In genomic region chr4:140141196-140141845, GRCh38 we compare ENCODE assay signal across 14 cellular contexts. TPM values are rescaled to one million over a fixed set of nuclear protein-coding genes. Genes with fewer than 3 reads are reported as not detected.
DNase-seq lines count a peak whose midpoint lies in the region; ATAC-seq and TF ChIP-seq lines count a peak whose summit lies in the region.
"Had no signal": no experiment of that assay in that cellular context is flagged by ENCODE, and none has a peak within 500 bp of the region (broad histone marks: within the 10 kb centered on the region; RNA-seq: fewer than 3 reads in every experiment).

No MANE protein-coding gene starts in this region.

- intact Hi-C loops in colonic mucosa (cut with DNase I): no loop called here
- intact Hi-C loops in CD4-positive, alpha-beta memory T cell (cut with micrococcal nuclease): no loop called here

- H3K4me1 Mint-ChIP-seq in nephron progenitor cell: peaks cover 85% of the 10 kb centered on the region
- peaks cover 0 to 2% (median 0%) of the 10 kb centered on the region in 4 donors for H3K4me1 Mint-ChIP-seq in CD4-positive, alpha-beta memory T cell
- peaks cover 16% of the 10 kb centered on the region for H3K4me1 Mint-ChIP-seq in activated CD8-positive, alpha-beta memory T cell treated with anti-CD3 and anti-CD28 coated beads, Interleukin-2, amount 10 ng/mL, durations not matched to agents 7 days and 5 days
- H3K4me1 Mint-ChIP-seq: memory B cell had no signal

- CTCF ChIA-PET in CD4-positive, alpha-beta memory T cell (lab: Charles Lee; ENCODE audit: partially characterized antibody): no interaction called here
- CTCF ChIA-PET in activated CD8-positive, alpha-beta memory T cell treated with anti-CD3 and anti-CD28 coated beads, Interleukin-2, amount 10 ng/mL, durations not matched to agents 7 days and 5 days (lab: Charles Lee): interaction anchor here (1.8 kb wide), 1 partner anchor 9 kb away, joined by 4 read pairs; no protein-coding TSS in a partner anchor

- no peaks in the 10 kb centered on the region for H3K36me3 ChIP-seq in colonic mucosa
- H3K36me3 ChIP-seq in CD4-positive, alpha-beta memory T cell (ENCODE audit: insufficient read depth, low read length): no peaks in the 10 kb centered on the region
- H3K36me3 ChIP-seq: vagina had no signal

- no peak for ATAC-seq in activated CD8-positive, alpha-beta memory T cell treated with anti-CD3 and anti-CD28 coated beads, Interleukin-2, amount 10 ng/mL, durations not matched to agents 7 days and 5 days
- no peak for ATAC-seq in GM21825 (IDR thresholded peaks at IDR 0.05; ENCODE audit: unreplicated experiment)
- ATAC-seq: activated CD8-positive, alpha-beta T cell treated with anti-CD3 and anti-CD28 coated beads for 36 hours; HCT116; sciatic nerve had no signal

- no peaks in the 10 kb centered on the region for H3K9me3 ChIP-seq in colonic mucosa
- no peaks in the 10 kb centered on the region for H3K9me3 ChIP-seq in CD4-positive, alpha-beta memory T cell (ENCODE audit: control insufficient read depth in 1 of 2, low read length in 2 of 2)
- H3K9me3 ChIP-seq: vagina had no signal

- H3K27me3 ChIP-seq in colonic mucosa: no peaks in the 10 kb centered on the region
- H3K27me3 ChIP-seq in CD4-positive, alpha-beta memory T cell (ENCODE audit: insufficient read depth, low read length): no peaks in the 10 kb centered on the region
- H3K27me3 ChIP-seq: vagina had no signal

- DNase-seq in COLO668 (lab: John Stamatoyannopoulos, UW; ENCODE audit: unreplicated experiment): peak; percentile 20
- peak; percentile 26 for DNase-seq in NCI-H146 treated with DMSO at 0.1 percent for 48 hours (lab: John Stamatoyannopoulos, UW; ENCODE audit: unreplicated experiment)
- DNase-seq in colonic mucosa: no peak
- no peak for DNase-seq in nephron progenitor cell
- DNase-seq in CD4-positive, alpha-beta memory T cell: no peak
- no peak for DNase-seq in activated CD8-positive, alpha-beta memory T cell treated with anti-CD3 and anti-CD28 coated beads, Interleukin-2, amount 10 ng/mL, durations not matched to agents 7 days and 5 days
- no peak for DNase-seq in NCI-H446 treated with DMSO at 0.1 percent for 48 hours (lab: John Stamatoyannopoulos, UW)
- DNase-seq: activated CD8-positive, alpha-beta T cell treated with anti-CD3 and anti-CD28 coated beads for 36 hours; NCI-H524 had no signal

- H3K9me3 Mint-ChIP-seq in nephron progenitor cell: peaks cover 5% of the 10 kb centered on the region
- peaks cover 0 to 2% (median 0%) of the 10 kb centered on the region in 8 donors for H3K9me3 Mint-ChIP-seq in CD4-positive, alpha-beta memory T cell
- no peaks in the 10 kb centered on the region for H3K9me3 Mint-ChIP-seq in activated CD8-positive, alpha-beta memory T cell treated with anti-CD3 and anti-CD28 coated beads, Interleukin-2, amount 10 ng/mL, durations not matched to agents 7 days and 5 days (ENCODE audit: low read depth)
- H3K9me3 Mint-ChIP-seq: activated CD8-positive, alpha-beta T cell treated with anti-CD3 and anti-CD28 coated beads for 36 hours; memory B cell had no signal

- peak overlapping the region in 1 of 2 donors; percentile 30 for H3K9ac ChIP-seq in colonic mucosa (ENCODE audit: low read depth in 2 of 2, low read length in 2 of 2)

- peaks cover 16% of the 10 kb centered on the region for H3K36me3 Mint-ChIP-seq in nephron progenitor cell (ENCODE audit: low read depth)
- no peaks in the 10 kb centered on the region for H3K36me3 Mint-ChIP-seq in CD4-positive, alpha-beta memory T cell
- no peaks in the 10 kb centered on the region for H3K36me3 Mint-ChIP-seq in activated CD8-positive, alpha-beta memory T cell treated with anti-CD3 and anti-CD28 coated beads, Interleukin-2, amount 10 ng/mL, durations not matched to agents 7 days and 5 days
- H3K36me3 Mint-ChIP-seq: memory B cell had no signal

- peaks cover 5% of the 10 kb centered on the region for H3K4me1 ChIP-seq in colonic mucosa
- no peaks in the 10 kb centered on the region for H3K4me1 ChIP-seq in CD4-positive, alpha-beta memory T cell (ENCODE audit: insufficient read depth, low read length)

- H3K27ac Mint-ChIP-seq in nephron progenitor cell: peak overlapping the region; percentile 52
- H3K27ac Mint-ChIP-seq in CD4-positive, alpha-beta memory T cell: no peak overlapping the region
- H3K27ac Mint-ChIP-seq in activated CD8-positive, alpha-beta memory T cell treated with anti-CD3 and anti-CD28 coated beads, Interleukin-2, amount 10 ng/mL, durations not matched to agents 7 days and 5 days: no peak overlapping the region
- H3K27ac Mint-ChIP-seq: activated CD8-positive, alpha-beta T cell treated with anti-CD3 and anti-CD28 coated beads for 36 hours; memory B cell had no signal

- H3K4me3 ChIP-seq in colonic mucosa: no peak overlapping the region
- H3K4me3 ChIP-seq in CD4-positive, alpha-beta memory T cell (ENCODE audit: low read length in 2 of 2): no peak overlapping the region
- H3K4me3 ChIP-seq: vagina had no signal

- H3K4me3 Mint-ChIP-seq in nephron progenitor cell: no peak overlapping the region
- H3K4me3 Mint-ChIP-seq in CD4-positive, alpha-beta memory T cell: no peak overlapping the region
- H3K4me3 Mint-ChIP-seq in activated CD8-positive, alpha-beta memory T cell treated with anti-CD3 and anti-CD28 coated beads, Interleukin-2, amount 10 ng/mL, durations not matched to agents 7 days and 5 days: no peak overlapping the region
- H3K4me3 Mint-ChIP-seq: activated CD8-positive, alpha-beta T cell treated with anti-CD3 and anti-CD28 coated beads for 36 hours; memory B cell had no signal

- POLR2A ChIA-PET in CD4-positive, alpha-beta memory T cell (lab: Charles Lee; ENCODE audit: partially characterized antibody): no interaction called here

- TF ChIP-seq CTCF in colonic mucosa (IDR thresholded peaks at IDR 0.05) (no peak), nephron progenitor cell (IDR thresholded peaks at IDR 0.05) (no peak)

- H3K27me3 Mint-ChIP-seq in nephron progenitor cell (ENCODE audit: low read depth, poor library complexity): no peaks in the 10 kb centered on the region
- H3K27me3 Mint-ChIP-seq in CD4-positive, alpha-beta memory T cell: peaks cover 6 to 9% of the 10 kb centered on the region in 2 donors
- H3K27me3 Mint-ChIP-seq in activated CD8-positive, alpha-beta memory T cell treated with anti-CD3 and anti-CD28 coated beads, Interleukin-2, amount 10 ng/mL, durations not matched to agents 7 days and 5 days: peaks cover 27% of the 10 kb centered on the region

- peak overlapping the region; percentile 66 for H3K27ac ChIP-seq in colonic mucosa
- H3K27ac ChIP-seq in CD4-positive, alpha-beta memory T cell (ENCODE audit: low read depth, low read length): no peak overlapping the region
- H3K27ac ChIP-seq: vagina had no signal

RNA-seq across cellular contexts. Expression of gene MAML3, which starts 12.7 kb away (rescaled TPM):
- 10 to 100 TPM in 1 of 2 donors, 1 to 10 TPM in 1; 9.3 to 10.1 TPM for total RNA-seq in colonic mucosa
- 1 to 10 TPM; 2.9 to 3.7 TPM for total RNA-seq in CD4-positive, alpha-beta memory T cell
- under 1 TPM; 0.15 to 0.50 TPM for polyA plus RNA-seq in CD4-positive, alpha-beta memory T cell
- 1 to 10 TPM; 1.8 to 4.3 TPM for total RNA-seq in activated CD8-positive, alpha-beta memory T cell treated with anti-CD3 and anti-CD28 coated beads, Interleukin-2, amount 10 ng/mL, durations not matched to agents 7 days and 5 days

Comparison
In these comparisons a context has a peak if more than half of its experiments do, and no peak if none do; other contexts are left out.
1. DNase-seq: peak in COLO668 (single experiment) and NCI-H146 treated with DMSO at 0.1 percent for 48 hours (single experiment); none in colonic mucosa (single experiment), nephron progenitor cell (single experiment), CD4-positive, alpha-beta memory T cell (0 of 5), activated CD8-positive, alpha-beta memory T cell treated with anti-CD3 and anti-CD28 coated beads, Interleukin-2, amount 10 ng/mL, durations not matched to agents 7 days and 5 days (single experiment) and NCI-H446 treated with DMSO at 0.1 percent for 48 hours (single experiment).